In genomic region chr20:40962733-40963504, GRCh38 we compare ENCODE assay signal across 8 cellular contexts.
DNase-seq lines count a peak whose midpoint lies in the region; ATAC-seq and TF ChIP-seq lines count a peak whose summit lies in the region.

No MANE protein-coding gene starts in this region.

- DNase-seq in A673 (ENCODE audit: low spot score) (peak; percentile 79), HUDEP-2 (lab: John Stamatoyannopoulos, UW; ENCODE audit: unreplicated experiment in 76 of 76) (peak in 58 of 76 experiments; percentile 4 to 67 (median 40)), OCI-LY7 (ENCODE audit: low spot score) (peak; percentile 80), activated T-cell treated with anti-CD3 and anti-CD28 coated beads for 4 hours (peak; percentile 68), fibroblast of gingiva (ENCODE audit: low read depth) (peak; percentile 38)
- DNase-seq in stimulated activated naive CD4-positive, alpha-beta T cell treated with Interleukin-2 at 50 U/mL for 16 hours (lab: John Stamatoyannopoulos, UW): peak; percentile 48

- H3K9me3 Mint-ChIP-seq in nephron: no peaks in the 10 kb centered on the region

- H3K4me1 Mint-ChIP-seq in nephron: peaks cover 4% of the 10 kb centered on the region

- TF ChIP-seq CTCF in A673 (conservative IDR thresholded peaks at IDR 0.05; ENCODE audit: low read depth, low read length) (peak; percentile 81), OCI-LY7 (conservative IDR thresholded peaks at IDR 0.05; ENCODE audit: low read length) (peak; percentile 95), nephron (IDR thresholded peaks at IDR 0.05; ENCODE audit: unreplicated experiment in 3 of 3) (peak; percentile 84 to 93 (median 89))

- no peaks in the 10 kb centered on the region for H3K9me2 ChIP-seq in OCI-LY7 (ENCODE audit: insufficient read depth, low read length)

- no peak overlapping the region for H3K4me2 ChIP-seq in OCI-LY7 (ENCODE audit: low read length)

- H3K36me3 Mint-ChIP-seq in nephron (ENCODE audit: low read depth): no peaks in the 10 kb centered on the region

- H3K4me1 ChIP-seq in A673 (ENCODE audit: insufficient read depth, low read length, poor library complexity, severe bottlenecking) (no peaks in the 10 kb centered on the region), OCI-LY7 (ENCODE audit: insufficient read depth, low read length, poor library complexity, severe bottlenecking) (peaks cover 18% of the 10 kb centered on the region)

- CTCF ChIA-PET in A673 (lab: Charles Lee) (interaction anchor here (0.7 to 1.8 kb wide), 10 partner anchors 20 to 1851 kb away, joined by 3 to 6 read pairs (median 4); no protein-coding TSS in a partner anchor), OCI-LY7 (lab: Charles Lee; ENCODE audit: unreplicated experiment) (interaction anchor here (1.0 to 1.4 kb wide), 4 partner anchors 17 to 222 kb away, joined by 4 to 6 read pairs (median 5); no protein-coding TSS in a partner anchor)

- H3K27ac ChIP-seq in A673 (ENCODE audit: low read depth, low read length, poor library complexity, severe bottlenecking) (no peak overlapping the region), OCI-LY7 (ENCODE audit: low read depth, low read length, poor library complexity, severe bottlenecking) (no peak overlapping the region)

- ATAC-seq in GM18867 (IDR thresholded peaks at IDR 0.05; ENCODE audit: unreplicated experiment): peak; percentile 69

- H3K27me3 ChIP-seq in A673 (replicated peaks; ENCODE audit: insufficient read depth, low read depth, low read length, poor library complexity): no peaks in the 10 kb centered on the region

- no peaks in the 10 kb centered on the region for H3K79me2 ChIP-seq in OCI-LY7 (ENCODE audit: insufficient read depth, low read depth, low read length)

- H3K36me3 ChIP-seq in A673 (ENCODE audit: insufficient read depth, low read length, poor library complexity, severe bottlenecking): no peaks in the 10 kb centered on the region
- H3K36me3 ChIP-seq in OCI-LY7 (ENCODE audit: insufficient read depth, low read length): no peaks in the 10 kb centered on the region

- intact Hi-C loops in A673 (cut with micrococcal nuclease; ENCODE audit: unreplicated experiment): loop anchor here (5.0 kb wide), 3 partner anchors 166 to 1696 kb away; no protein-coding TSS in a partner anchor
- intact Hi-C loops in OCI-LY7 (cut with micrococcal nuclease; ENCODE audit: unreplicated experiment): loop anchor here (1.0 to 10.0 kb wide), 6 partner anchors 71 to 1078 kb away; no protein-coding TSS in a partner anchor

- H3K4me3 Mint-ChIP-seq in nephron: no peak overlapping the region

- H3K4me3 ChIP-seq in A673 (ENCODE audit: low read depth, low read length, poor library complexity, severe bottlenecking): no peak overlapping the region
- H3K4me3 ChIP-seq in OCI-LY7 (ENCODE audit: low read depth, low read length, poor library complexity, severe bottlenecking): no peak overlapping the region

- no peak overlapping the region for H2AFZ ChIP-seq in OCI-LY7 (ENCODE audit: low read length)

- POLR2A ChIA-PET in A673 (lab: Charles Lee; ENCODE audit: low non-redundant PET): interaction anchor here (0.6 kb wide), 2 partner anchors 171 to 672 kb away, joined by 3 read pairs; no protein-coding TSS in a partner anchor
- POLR2A ChIA-PET in OCI-LY7 (lab: Charles Lee): no interaction called here

- no peaks in the 10 kb centered on the region for H4K20me1 ChIP-seq in OCI-LY7 (ENCODE audit: insufficient read depth, low read length)

- H3K9me3 ChIP-seq in A673 (ENCODE audit: low read depth, low read length, poor library complexity, severe bottlenecking) (no peaks in the 10 kb centered on the region), OCI-LY7 (ENCODE audit: low read length) (no peaks in the 10 kb centered on the region)

- no TSS peak for BruUV-seq in A673 (replicated peaks; lab: Mats Ljungman, UMichigan)
- BruUV-seq in OCI-LY7 (replicated peaks; lab: Mats Ljungman, UMichigan): no TSS peak

- H3K27ac Mint-ChIP-seq in nephron: no peak overlapping the region

- peaks cover 11% of the 10 kb centered on the region for H3K27me3 Mint-ChIP-seq in nephron (ENCODE audit: low read depth)
